In genomic region chr1:8251635-8252034, GRCh38 we compare ENCODE assay signal across 23 cellular contexts.
A peak's percentile ranks its signal among the peaks of the same experiment; 100 is the strongest.
DNase-seq lines count a peak whose midpoint lies in the region; ATAC-seq and TF ChIP-seq lines count a peak whose summit lies in the region.
"Had no signal": no experiment of that assay in that cellular context is flagged by ENCODE, and none has a peak within 500 bp of the region (broad histone marks: within the 10 kb centered on the region; RNA-seq: fewer than 3 reads in every experiment).

No MANE protein-coding gene starts in this region.

- H4K20me1 ChIP-seq in OCI-LY7 (ENCODE audit: insufficient read depth, low read length), result no peaks in the 10 kb centered on the region

- DNase-seq in MCF 10A (ENCODE audit: unreplicated experiment) (no peak), breast epithelium (ENCODE audit: low spot score in 2 of 2) (no peak), posterior vena cava (ENCODE audit: low spot score) (peak; percentile 62), OCI-LY7 (ENCODE audit: low spot score) (no peak)
- no peak for DNase-seq in activated T-cell treated with anti-CD3 and anti-CD28 coated beads, Interleukin-2, amount 50 U/mL, for 48 hours
- no peak for DNase-seq in effector CD8-positive, alpha-beta T cell (lab: John Stamatoyannopoulos, UW)
- DNase-seq: DMS53, EL, GDM1, H9, KBM-7, MG63, NCI-H1105, NCI-H1436 treated with DMSO at 0.1 percent for 48 hours, NCI-H187 treated with DMSO at 0.1 percent for 48 hours, NCI-H345, NCI-H510A treated with DMSO at 0.1 percent for 48 hours, PC-3 had no signal

- H3K4me1 ChIP-seq in breast epithelium (no peaks in the 10 kb centered on the region), gastroesophageal sphincter (peaks cover 0 to 16% (median 0%) of the 10 kb centered on the region in 3 donors), OCI-LY7 (ENCODE audit: insufficient read depth, low read length, poor library complexity, severe bottlenecking) (no peaks in the 10 kb centered on the region)
- H3K4me1 ChIP-seq: SJSA1 had no signal

- TF ChIP-seq POLR2A in breast epithelium (IDR thresholded peaks at IDR 0.05) (no peak), gastroesophageal sphincter (IDR thresholded peaks at IDR 0.05) (no peak)

- CTCF ChIA-PET in MCF 10A (lab: Yijun Ruan, JAX), result interaction anchor here (0.6 to 0.8 kb wide), 2 partner anchors 96 to 182 kb away, joined by 3 read pairs; no protein-coding TSS in a partner anchor
- CTCF ChIA-PET in OCI-LY7 (lab: Charles Lee; ENCODE audit: unreplicated experiment), result no interaction called here

- H3K9me2 ChIP-seq in OCI-LY7 (ENCODE audit: insufficient read depth, low read length), result no peaks in the 10 kb centered on the region

- H3K27me3 ChIP-seq in breast epithelium (no peaks in the 10 kb centered on the region), gastroesophageal sphincter (no peaks in the 10 kb centered on the region)
- H3K27me3 ChIP-seq: MG63, SJSA1 had no signal

- H3K9me3 Mint-ChIP-seq in MCF 10A (ENCODE audit: unreplicated experiment), result no peaks in the 10 kb centered on the region

- POLR2A ChIA-PET in MCF 10A (lab: Yijun Ruan, JAX) (interaction anchor here (0.6 to 1.2 kb wide), 2 partner anchors 7 to 56 kb away, joined by 3 to 6 read pairs; no protein-coding TSS in a partner anchor), OCI-LY7 (lab: Charles Lee) (no interaction called here)

- 75% methylated on average over 9 of the region's 9 CpGs; no CpG with 5 or more reads in 1 of the 2 donors for WGBS in gastroesophageal sphincter (ENCODE audit: low coverage in 1 of 2), 2 donors

- BruUV-seq in MCF 10A (replicated peaks; lab: Mats Ljungman, UMichigan) (no TSS peak), OCI-LY7 (replicated peaks; lab: Mats Ljungman, UMichigan) (no TSS peak)

- H3K4me3 Mint-ChIP-seq in MCF 10A (ENCODE audit: unreplicated experiment), result no peak overlapping the region
- H3K4me3 Mint-ChIP-seq: GM23338, H9 had no signal

- H3K36me3 Mint-ChIP-seq in MCF 10A (ENCODE audit: insufficient read depth, unreplicated experiment), result no peaks in the 10 kb centered on the region

- TF ChIP-seq CTCF in MCF 10A (IDR thresholded peaks at IDR 0.05; ENCODE audit: unreplicated experiment), result no peak
- no peak for TF ChIP-seq CTCF in breast epithelium (IDR thresholded peaks at IDR 0.05)
- no peak for TF ChIP-seq CTCF in gastroesophageal sphincter (IDR thresholded peaks at IDR 0.05)
- no peak for TF ChIP-seq CTCF in OCI-LY7 (conservative IDR thresholded peaks at IDR 0.05; ENCODE audit: low read length)

- H3K27me3 Mint-ChIP-seq in MCF 10A (ENCODE audit: insufficient read depth, unreplicated experiment), result no peaks in the 10 kb centered on the region

- peak overlapping the region; percentile 40 for H3K27ac Mint-ChIP-seq in MCF 10A (ENCODE audit: low read depth, unreplicated experiment)
- H3K27ac Mint-ChIP-seq: GM23338 had no signal

- peak; percentile 31 for ATAC-seq in gastroesophageal sphincter
- ATAC-seq: GM12878, GM23338, PC-3, Right ventricle myocardium inferior had no signal

- H3K79me2 ChIP-seq in OCI-LY7 (ENCODE audit: insufficient read depth, low read depth, low read length), result no peaks in the 10 kb centered on the region

- H3K4me2 ChIP-seq in OCI-LY7 (ENCODE audit: low read length), result no peak overlapping the region
- H3K4me2 ChIP-seq: GM23338 had no signal

- no peak for TF ChIP-seq EP300 in gastroesophageal sphincter (IDR thresholded peaks at IDR 0.05)

- H3K9me3 ChIP-seq in breast epithelium (no peaks in the 10 kb centered on the region), gastroesophageal sphincter (no peaks in the 10 kb centered on the region), OCI-LY7 (ENCODE audit: low read length) (no peaks in the 10 kb centered on the region)
- H3K9me3 ChIP-seq: MG63, SJSA1 had no signal

- no peak overlapping the region for H2AFZ ChIP-seq in OCI-LY7 (ENCODE audit: low read length)

- intact Hi-C loops in MCF 10A (cut with micrococcal nuclease) (no loop called here), breast epithelium (cut with DNase I; ENCODE audit: low total_unique reads) (no loop called here), posterior vena cava (cut with DNase I) (loop anchor here in 1 of 2 donors (10.0 kb wide), 1 partner anchor 53 kb away; no protein-coding TSS in a partner anchor), OCI-LY7 (cut with micrococcal nuclease; ENCODE audit: unreplicated experiment) (no loop called here)

- H3K4me1 Mint-ChIP-seq in MCF 10A (ENCODE audit: insufficient read depth, unreplicated experiment), result peaks cover 5% of the 10 kb centered on the region

- H3K4me3 ChIP-seq in breast epithelium, result no peak overlapping the region
- no peak overlapping the region for H3K4me3 ChIP-seq in gastroesophageal sphincter
- no peak overlapping the region for H3K4me3 ChIP-seq in OCI-LY7 (ENCODE audit: low read depth, low read length, poor library complexity, severe bottlenecking)
- H3K4me3 ChIP-seq: GM12878, GM23338, MG63, SJSA1 had no signal

- H3K27ac ChIP-seq in breast epithelium (no peak overlapping the region), gastroesophageal sphincter (peak overlapping the region in 1 of 4 donors; percentile 53), OCI-LY7 (ENCODE audit: low read depth, low read length, poor library complexity, severe bottlenecking) (no peak overlapping the region)
- H3K27ac ChIP-seq: SJSA1 had no signal

- H3K36me3 ChIP-seq in breast epithelium (no peaks in the 10 kb centered on the region), gastroesophageal sphincter (no peaks in the 10 kb centered on the region), OCI-LY7 (ENCODE audit: insufficient read depth, low read length) (no peaks in the 10 kb centered on the region)
- H3K36me3 ChIP-seq: MG63, SJSA1 had no signal
